In genomic region chr2:118269408-118270051, GRCh38 we compare ENCODE assay signal across 11 cellular contexts.
DNase-seq lines count a peak whose midpoint lies in the region; ATAC-seq and TF ChIP-seq lines count a peak whose summit lies in the region.
"Had no signal": no experiment of that assay in that cellular context is flagged by ENCODE, and none has a peak within 500 bp of the region (broad histone marks: within the 10 kb centered on the region; RNA-seq: fewer than 3 reads in every experiment).

No MANE protein-coding gene starts in this region.

- H3K27ac Mint-ChIP-seq in neural progenitor cell: no peak overlapping the region

- no peak overlapping the region for H3K4me3 Mint-ChIP-seq in neural progenitor cell
- H3K4me3 Mint-ChIP-seq: central memory CD8-positive, alpha-beta T cell had no signal

- H3K4me1 ChIP-seq in neural progenitor cell: no peaks in the 10 kb centered on the region
- H3K4me1 ChIP-seq: heart right ventricle, SJSA1 had no signal

- no peaks in the 10 kb centered on the region for H4K20me1 ChIP-seq in neural progenitor cell (ENCODE audit: low read depth)

- H3K36me3 ChIP-seq in neural progenitor cell: no peaks in the 10 kb centered on the region
- H3K36me3 ChIP-seq: heart right ventricle, SJSA1 had no signal

- no peaks in the 10 kb centered on the region for H3K9me3 ChIP-seq in neural progenitor cell (ENCODE audit: low read depth)
- H3K9me3 ChIP-seq: heart right ventricle, SJSA1 had no signal

- no peaks in the 10 kb centered on the region for H3K36me3 Mint-ChIP-seq in neural progenitor cell

- H3K4me1 Mint-ChIP-seq in neural progenitor cell: peaks cover 10% of the 10 kb centered on the region
- H3K4me1 Mint-ChIP-seq: central memory CD8-positive, alpha-beta T cell had no signal

- no peaks in the 10 kb centered on the region for H3K79me2 ChIP-seq in neural progenitor cell (ENCODE audit: low read depth)

- TF ChIP-seq CTCF in neural progenitor cell (IDR thresholded peaks at IDR 0.05): peak; percentile 50

- H3K27me3 ChIP-seq in neural progenitor cell: no peaks in the 10 kb centered on the region
- H3K27me3 ChIP-seq: SJSA1 had no signal

- DNase-seq in neural progenitor cell (ENCODE audit: low spot score) (peak; percentile 31), NCI-H1048 (lab: John Stamatoyannopoulos, UW) (no peak), NCI-H2171 (lab: John Stamatoyannopoulos, UW) (no peak), NCI-H146 (lab: John Stamatoyannopoulos, UW) (no peak)
- DNase-seq: heart right ventricle had no signal

- H2AFZ ChIP-seq in neural progenitor cell (replicated peaks): no peak overlapping the region

- ATAC-seq in GM18502 (IDR thresholded peaks at IDR 0.05; ENCODE audit: poor library complexity, unreplicated experiment) (peak; percentile 62), HG02852 (IDR thresholded peaks at IDR 0.05; ENCODE audit: unreplicated experiment) (peak; percentile 56), SK-N-SH treated with all-trans-retinoic acid at 6 μM for 48 hours (0 out of 3 replicates have a peak, but pooled peaks have one; percentile 44)
- ATAC-seq in activated CD4-positive, CD25-positive, alpha-beta regulatory T cell treated with anti-CD3 and anti-CD28 coated beads, Interleukin-2, amount 50 U/mL, for 24 hours: no peak

- no peaks in the 10 kb centered on the region for H3K9me3 Mint-ChIP-seq in neural progenitor cell
- H3K9me3 Mint-ChIP-seq: central memory CD8-positive, alpha-beta T cell had no signal

- no peak overlapping the region for H3K4me2 ChIP-seq in neural progenitor cell

- H3K9ac ChIP-seq in neural progenitor cell: no peak overlapping the region

- H3F3A ChIP-seq in neural progenitor cell (ENCODE audit: low read depth): no peaks in the 10 kb centered on the region

- no peak overlapping the region for H3K4me3 ChIP-seq in neural progenitor cell
- H3K4me3 ChIP-seq: heart right ventricle, SJSA1 had no signal

- no peak overlapping the region for H3K27ac ChIP-seq in neural progenitor cell
- H3K27ac ChIP-seq: heart right ventricle, SJSA1 had no signal

- no peaks in the 10 kb centered on the region for H3K27me3 Mint-ChIP-seq in neural progenitor cell (ENCODE audit: insufficient read depth, low read depth)

TF ChIP-seq in SK-N-SH treated with all-trans-retinoic acid at 6 μM for 48 hours, 23 proteins besides CTCF, POLR2A, EP300 and RAD21:
- TF ChIP-seq CSDC2 (CRISPR knock-in tag; IDR thresholded peaks at IDR 0.05) (no peak), TOX (CRISPR knock-in tag; IDR thresholded peaks at IDR 0.05; ENCODE audit: borderline replicate concordance) (no peak)

Comparison
In these comparisons a context has a peak if more than half of its experiments do, and no peak if none do; other contexts are left out.
1. ATAC-seq: peak in GM18502 (single experiment), HG02852 (single experiment) and SK-N-SH treated with all-trans-retinoic acid at 6 μM for 48 hours (single experiment); none in activated CD4-positive, CD25-positive, alpha-beta regulatory T cell treated with anti-CD3 and anti-CD28 coated beads, Interleukin-2, amount 50 U/mL, for 24 hours (0 of 2).